29 cellular contexts compared by ENCODE assay signal in genomic region chr2:135066710-135067109, GRCh38. TPM values are rescaled to one million over a fixed set of nuclear protein-coding genes. Genes with fewer than 3 reads are reported as not detected.
DNase-seq lines count a peak whose midpoint lies in the region; ATAC-seq, FAIRE-seq and TF ChIP-seq lines count a peak whose summit lies in the region.
"Had no signal": no experiment of that assay in that cellular context is flagged by ENCODE, and none has a peak within 500 bp of the region (broad histone marks: within the 10 kb centered on the region; RNA-seq: fewer than 3 reads in every experiment).

No MANE protein-coding gene starts in this region.

- peaks cover 17% of the 10 kb centered on the region for H3K36me3 ChIP-seq in adipocyte (ENCODE audit: control insufficient read depth, insufficient read depth, low read length, severe bottlenecking)
- H3K36me3 ChIP-seq: breast epithelium had no signal

- intact Hi-C loops in posterior cingulate gyrus (cut with DNase I), result no loop called here

- no peak overlapping the region for H3K4me2 ChIP-seq in A549

- 85% methylated on average over 1 of the region's 1 CpG for WGBS in A549 (ENCODE audit: missing lambda C conversion rate)

- no peaks in the 10 kb centered on the region for H3K27me3 ChIP-seq in adipocyte (replicated peaks; ENCODE audit: control insufficient read depth, insufficient read depth, low read length)
- H3K27me3 ChIP-seq: breast epithelium, neutrophil, upper lobe of left lung had no signal

- H3K9me3 ChIP-seq in A549, result peaks cover 19% of the 10 kb centered on the region
- peaks cover 3% of the 10 kb centered on the region for H3K9me3 ChIP-seq in adipocyte (ENCODE audit: control insufficient read depth, low read length)
- H3K9me3 ChIP-seq: neutrophil had no signal

- TF ChIP-seq RAD21 in A549 (conservative IDR thresholded peaks at IDR 0.05 in 1 of 2, IDR thresholded peaks at IDR 0.05 in 1 of 2), result no peak

- H3K4me1 ChIP-seq in A549 (0 out of 3 replicates have a peak, but pooled peaks cover 4% of the 10 kb centered on the region), adipocyte (ENCODE audit: control insufficient read depth, insufficient read depth, low read length) (peaks cover 37% of the 10 kb centered on the region)
- H3K4me1 ChIP-seq: breast epithelium had no signal

- POLR2A ChIA-PET in A549 (lab: Yijun Ruan, JAX), result no interaction called here

- no peak for TF ChIP-seq POLR2A in A549 (IDR thresholded peaks at IDR 0.05; ENCODE audit: low read length)

- no peak for TF ChIP-seq EP300 in A549 (IDR thresholded peaks at IDR 0.05)

- TF ChIP-seq CTCF in A549 (IDR thresholded peaks at IDR 0.05), result no peak

- H3K27ac ChIP-seq in A549, result no peak overlapping the region
- H3K27ac ChIP-seq: breast epithelium, neutrophil, upper lobe of left lung had no signal

- peak; percentile 43 for FAIRE-seq in A549 (lab: Jason Lieb, UNC)
- peak; percentile 63 for FAIRE-seq in G401.6 (lab: Jason Lieb, UNC)
- FAIRE-seq: endometrium, small intestine had no signal

- DNase-seq in A549 (ENCODE audit: low read depth in 1 of 2, low spot score in 1 of 2), result no peak
- no peak for DNase-seq in adipocyte (ENCODE audit: low read depth)
- DNase-seq in iris pigment epithelial cell (ENCODE audit: low read depth), result peak; percentile 39
- no peak for DNase-seq in posterior cingulate gyrus
- DNase-seq in stimulated activated naive CD8-positive, alpha-beta T cell treated with anti-CD3 and anti-CD28 coated beads, Interleukin-15, Interleukin-2, amounts not matched to agents 100 U/mL and 50 U/mL, for 24 hours, result no peak
- DNase-seq in NCI-H2171 (lab: John Stamatoyannopoulos, UW), result no peak
- DNase-seq: activated CD4-positive, alpha-beta T cell treated with anti-CD3 and anti-CD28 coated beads for 4 hours; activated CD8-positive, alpha-beta memory T cell treated with anti-CD3 and anti-CD28 coated beads for 24 hours; activated T-cell treated with anti-CD3 and anti-CD28 coated beads, Interleukin-2, amount 50 U/mL, for 1 hour; amniotic stem cell; C1 segment of cervical spinal cord; KBM-7; left colon; mesendoderm; MM.1S; NCI-H1417 treated with DMSO at 0.1 percent for 48 hours; NCI-H2107; NCI-H510A treated with DMSO at 0.1 percent for 48 hours; NK-92 treated with Interleukin-12 subunit alpha and Interleukin-12 subunit beta, amount 100 ng/mL, for 24 hours; small intestine; stimulated activated CD4-positive, alpha-beta T cell treated with anti-CD3 and anti-CD28 coated beads, Interleukin-2, amount 100 ng/mL, for 24 hours; T-helper 17 cell; upper lobe of left lung had no signal

- no peak overlapping the region for H3K9ac ChIP-seq in adipocyte (ENCODE audit: low read length)

- CTCF ChIA-PET in A549 (lab: Yijun Ruan, JAX), result interaction anchor here (0.6 kb wide), 1 partner anchor 303 kb away, joined by 3 read pairs; no protein-coding TSS in a partner anchor

- H3K4me3 ChIP-seq in A549, result no peak overlapping the region
- H3K4me3 ChIP-seq in adipocyte (ENCODE audit: low read length), result peak overlapping the region; percentile 29
- H3K4me3 ChIP-seq: breast epithelium, upper lobe of left lung had no signal

- ATAC-seq in A549 (no peak), HG03565 (IDR thresholded peaks at IDR 0.05; ENCODE audit: unreplicated experiment) (no peak)
- ATAC-seq in stimulated activated naive CD8-positive, alpha-beta T cell treated with anti-CD3 and anti-CD28 coated beads, Interleukin-15, Interleukin-2, amounts not matched to agents 100 U/mL and 50 U/mL, for 24 hours, result no peak
- ATAC-seq: left colon, Panc1, T-helper 17 cell had no signal

TF ChIP-seq in A549, 52 proteins besides CTCF, POLR2A, EP300 and RAD21:
- no peak for TF ChIP-seq HMGXB4 (CRISPR knock-in tag; IDR thresholded peaks at IDR 0.05; ENCODE audit: borderline replicate concordance)

RNA-seq across cellular contexts. Expression of gene RAB3GAP1, which starts 14.6 kb away (rescaled TPM):
- polyA plus RNA-seq in A549 (2011; rRNA removed) (40.8 and 44.6 TPM in 2 replicates), A549 (2017; fragmentation: RNase III; extraction: RNeasy Plus Mini Kit Qiagen cat#74134 plus additional on column Dnase treatment) (29.7 to 31.3 TPM (median 30.1 TPM) in 3 replicates)
- polyA plus RNA-seq in A549 (2012; cell fraction: cytosol; rRNA removed), result 9.0 and 9.5 TPM in 2 replicates
- polyA plus RNA-seq in A549 (2012; cell fraction: nucleus; rRNA removed), result 12.2 and 25.3 TPM in 2 replicates
- polyA minus RNA-seq in A549 (2011; rRNA and poly(A)+ RNA removed), result 24.5 and 30.8 TPM in 2 replicates

RNA-seq across cellular contexts. Expression of gene MAP3K19, which starts 19.5 kb away (rescaled TPM):
- polyA plus RNA-seq in A549 (2011; rRNA removed), result not detected in 2 replicates
- polyA plus RNA-seq in A549 (2012; cell fraction: cytosol; rRNA removed), result not detected in 2 replicates
- not detected in 2 replicates for polyA plus RNA-seq in A549 (2012; cell fraction: nucleus; rRNA removed)
- polyA plus RNA-seq in A549 (2017; fragmentation: RNase III; extraction: RNeasy Plus Mini Kit Qiagen cat#74134 plus additional on column Dnase treatment), result not detected in 3 replicates
- not detected in 2 replicates for polyA minus RNA-seq in A549 (2011; rRNA and poly(A)+ RNA removed)
- polyA plus RNA-seq: small intestine had no signal
